Comparison of ENCODE assay signal across 16 cellular contexts in the genomic region with DNA sequence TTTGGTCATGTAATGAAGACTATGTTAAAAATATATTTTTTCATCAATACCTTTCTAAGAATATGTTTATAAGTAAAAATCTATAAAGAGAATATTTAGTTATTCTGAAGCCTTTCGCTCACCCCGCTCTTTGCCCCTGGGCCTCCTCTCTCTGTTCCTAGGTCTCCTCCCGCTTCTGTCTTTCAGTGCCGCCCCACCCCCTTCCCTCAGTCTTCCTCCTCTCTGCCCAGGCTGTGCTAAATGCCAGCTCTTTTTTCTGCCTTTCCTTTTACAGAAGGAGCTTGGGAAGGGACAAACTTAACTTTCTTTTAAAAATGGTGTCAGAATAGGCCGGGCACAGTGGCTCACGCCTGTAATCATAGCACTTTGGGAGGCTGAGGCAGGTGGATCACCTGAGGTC. TPM values are rescaled to one million over a fixed set of nuclear protein-coding genes. Genes with fewer than 3 reads are reported as not detected.
DNase-seq lines count a peak whose midpoint lies in the region; ATAC-seq, FAIRE-seq and TF ChIP-seq lines count a peak whose summit lies in the region.
"Had no signal": no experiment of that assay in that cellular context is flagged by ENCODE, and none has a peak within 500 bp of the region (broad histone marks: within the 10 kb centered on the region; RNA-seq: fewer than 3 reads in every experiment).

No MANE protein-coding gene starts in this region.

- H3K4me3 ChIP-seq in HEK293 (ENCODE audit: low read depth, low read length) (no peak overlapping the region), coronary artery (no peak overlapping the region), psoas muscle (no peak overlapping the region), small intestine (ENCODE audit: low read depth in 1 of 2, low read length in 2 of 2) (no peak overlapping the region), GM23248 (no peak overlapping the region)
- H3K4me3 ChIP-seq: BLaER1, HAP-1 had no signal

- no peaks in the 10 kb centered on the region for H3K27me3 ChIP-seq in psoas muscle (ENCODE audit: insufficient read depth in 3 of 3, low read length in 2 of 3)
- H3K27me3 ChIP-seq in small intestine (ENCODE audit: control insufficient read depth in 2 of 2, insufficient read depth in 2 of 2, low read length in 2 of 2): no peaks in the 10 kb centered on the region
- H3K27me3 ChIP-seq in GM23248 (replicated peaks; ENCODE audit: insufficient read depth): no peaks in the 10 kb centered on the region
- H3K27me3 ChIP-seq: BLaER1 had no signal

- intact Hi-C loops in psoas muscle (cut with DNase I): loop anchor here in 1 of 2 donors (1.0 kb wide), 1 partner anchor 12 kb away; no protein-coding TSS in a partner anchor

- no peaks in the 10 kb centered on the region for H4K20me1 ChIP-seq in GM23248 (ENCODE audit: insufficient read depth)
- H4K20me1 ChIP-seq: BLaER1 had no signal

- TF ChIP-seq CTCF in HEK293 (tag by site-specific recombination; IDR thresholded peaks at IDR 0.05) (no peak), coronary artery (IDR thresholded peaks at IDR 0.05) (no peak), psoas muscle (IDR thresholded peaks at IDR 0.05) (no peak)

- WGBS in psoas muscle, 3 donors: 83 to 95% (median 91%) methylated on average over 6 of the region's 6 CpGs
- WGBS in small intestine, 3 donors: 81 to 94% (median 90%) methylated on average over 6 of the region's 6 CpGs
- WGBS in GM23248 (ENCODE audit: low coverage in 1 of 2, low lambda C conversion rate in 2 of 2, missing lambda C conversion rate in 2 of 2), 2 experiments: 75 to 79% methylated on average over 6 of the region's 6 CpGs

- H3F3A ChIP-seq in GM23248 (ENCODE audit: insufficient read depth): no peaks in the 10 kb centered on the region

- no peak overlapping the region for H3K4me2 ChIP-seq in GM23248 (ENCODE audit: unreplicated experiment)
- H3K4me2 ChIP-seq: BLaER1 had no signal

- no peak for FAIRE-seq in small intestine (lab: Jason Lieb, UNC)

- H3K9me2 ChIP-seq in GM23248 (ENCODE audit: insufficient read depth): no peaks in the 10 kb centered on the region

- ATAC-seq in psoas muscle (no peak), HG02973 (IDR thresholded peaks at IDR 0.05; ENCODE audit: unreplicated experiment) (no peak)

- POLR2A ChIA-PET in HEK293 (lab: Yijun Ruan, JAX): no interaction called here

- in situ Hi-C loops in GM23248 (cut with MboI): no loop called here

- no peak overlapping the region for H3K9ac ChIP-seq in GM23248
- H3K9ac ChIP-seq: BLaER1 had no signal

- CTCF ChIA-PET in HEK293 (lab: Yijun Ruan, JAX): interaction anchor here (0.6 to 1.2 kb wide), 3 partner anchors 21 to 254 kb away, joined by 3 to 5 read pairs (median 3); partner anchors contain the start of gene PPP5C

- no peak overlapping the region for H3K27ac ChIP-seq in HEK293 (ENCODE audit: extremely low read depth, low read depth, low read length)
- peak overlapping the region; percentile 55 to 83 for H3K27ac ChIP-seq in coronary artery
- peak overlapping the region; percentile 9 for H3K27ac ChIP-seq in psoas muscle
- H3K27ac ChIP-seq in small intestine (ENCODE audit: low read depth in 1 of 2, low read length in 1 of 2): no peak overlapping the region
- no peak overlapping the region for H3K27ac ChIP-seq in GM23248
- H3K27ac ChIP-seq: BLaER1, HL-60 had no signal

- H2AFZ ChIP-seq in GM23248: no peak overlapping the region

- no peaks in the 10 kb centered on the region for H3K79me2 ChIP-seq in GM23248 (ENCODE audit: insufficient read depth)

- DNase-seq in coronary artery (ENCODE audit: low spot score): no peak
- no peak for DNase-seq in psoas muscle
- no peak for DNase-seq in pons (ENCODE audit: low spot score)
- DNase-seq in small intestine: no peak
- DNase-seq in GM23248: no peak
- DNase-seq: Caco-2; CD8-positive, alpha-beta memory T cell; DMS53; GOT3; HFFc6 had no signal

- no peaks in the 10 kb centered on the region for H3K4me1 ChIP-seq in HEK293 (ENCODE audit: control insufficient read depth, insufficient read depth, low read length)
- H3K4me1 ChIP-seq in psoas muscle: no peaks in the 10 kb centered on the region
- H3K4me1 ChIP-seq in small intestine (ENCODE audit: control insufficient read depth in 2 of 2, insufficient read depth in 1 of 2, low read depth in 1 of 2, low read length in 1 of 2): no peaks in the 10 kb centered on the region
- H3K4me1 ChIP-seq in GM23248 (ENCODE audit: insufficient read depth): no peaks in the 10 kb centered on the region
- H3K4me1 ChIP-seq: BLaER1, Caco-2, HAP-1 had no signal

- H3K36me3 ChIP-seq in HEK293 (ENCODE audit: control insufficient read depth in 2 of 2, insufficient read depth in 1 of 2, low read length in 2 of 2) (no peaks in the 10 kb centered on the region), psoas muscle (ENCODE audit: insufficient read depth in 1 of 2, low read depth in 1 of 2) (peaks cover 3 to 11% of the 10 kb centered on the region in 2 donors), small intestine (ENCODE audit: control insufficient read depth in 2 of 2, insufficient read depth in 2 of 2, low read length in 2 of 2) (no peaks in the 10 kb centered on the region), GM23248 (ENCODE audit: low read depth) (no peaks in the 10 kb centered on the region)
- H3K36me3 ChIP-seq: BLaER1, HAP-1 had no signal

- H3K9me3 ChIP-seq in HEK293 (ENCODE audit: control insufficient read depth, insufficient read depth, low read depth, low read length) (no peaks in the 10 kb centered on the region), psoas muscle (no peaks in the 10 kb centered on the region), small intestine (ENCODE audit: control insufficient read depth, low read depth) (no peaks in the 10 kb centered on the region), GM23248 (ENCODE audit: low read depth) (no peaks in the 10 kb centered on the region)
- H3K9me3 ChIP-seq: Caco-2, HAP-1 had no signal

TF ChIP-seq in HEK293, 187 proteins besides CTCF, POLR2A, EP300 and RAD21 (continues in another document):
- no peak for TF ChIP-seq ZFP3 (tag by site-specific recombination; IDR thresholded peaks at IDR 0.05; ENCODE audit: low read depth)
- no peak for TF ChIP-seq KLF9 (tag by site-specific recombination; IDR thresholded peaks at IDR 0.05; ENCODE audit: low read depth)
- TF ChIP-seq ZNF133 (tag by site-specific recombination; IDR thresholded peaks at IDR 0.05): no peak
- TF ChIP-seq ZNF571 (tag by site-specific recombination; IDR thresholded peaks at IDR 0.05): no peak
- TF ChIP-seq AEBP2 (tag by site-specific recombination; IDR thresholded peaks at IDR 0.05; ENCODE audit: borderline replicate concordance): no peak
- TF ChIP-seq, protein P1, sequence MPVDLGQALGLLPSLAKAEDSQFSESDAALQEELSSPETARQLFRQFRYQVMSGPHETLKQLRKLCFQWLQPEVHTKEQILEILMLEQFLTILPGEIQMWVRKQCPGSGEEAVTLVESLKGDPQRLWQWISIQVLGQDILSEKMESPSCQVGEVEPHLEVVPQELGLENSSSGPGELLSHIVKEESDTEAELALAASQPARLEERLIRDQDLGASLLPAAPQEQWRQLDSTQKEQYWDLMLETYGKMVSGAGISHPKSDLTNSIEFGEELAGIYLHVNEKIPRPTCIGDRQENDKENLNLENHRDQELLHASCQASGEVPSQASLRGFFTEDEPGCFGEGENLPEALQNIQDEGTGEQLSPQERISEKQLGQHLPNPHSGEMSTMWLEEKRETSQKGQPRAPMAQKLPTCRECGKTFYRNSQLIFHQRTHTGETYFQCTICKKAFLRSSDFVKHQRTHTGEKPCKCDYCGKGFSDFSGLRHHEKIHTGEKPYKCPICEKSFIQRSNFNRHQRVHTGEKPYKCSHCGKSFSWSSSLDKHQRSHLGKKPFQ (tag by site-specific recombination; IDR thresholded peaks at IDR 0.05): no peak
- no peak for TF ChIP-seq PATZ1 (tag by site-specific recombination; IDR thresholded peaks at IDR 0.05)

RNA-seq across cellular contexts. Expression of gene HIF3A, which starts 22.8 kb away (rescaled TPM):
- total RNA-seq in psoas muscle: 10 to 100 TPM in 3 of 4 donors, 1 to 10 TPM in 1; 1.6 to 20.4 (median 11.7) TPM
- polyA plus RNA-seq in psoas muscle (10 to 100 TPM in 1 of 3 donors, 1 to 10 TPM in 2; 5.3 to 12.1 (median 9.0) TPM), small intestine (10 to 100 TPM in 1 of 3 donors, 1 to 10 TPM in 1, under 1 TPM in 1; 0.89 to 27.9 (median 4.1) TPM), GM23248 (2016; fragmentation: Nextera tagmentation; extraction: Ambion mirVana) (0.20 and 0.27 TPM in 2 replicates)
- not detected in 2 replicates for total RNA-seq in GM23248 (2014; rRNA removed; shearing (Covaris generic))
- total RNA-seq: CD8-positive, alpha-beta memory T cell; Daoy had no signal
- polyA plus RNA-seq: CD8-positive, alpha-beta memory T cell had no signal

RNA-seq across cellular contexts. Expression of gene PPP5C, which starts 27.3 kb away (rescaled TPM):
- 10 to 100 TPM; 47.7 to 69.4 (median 53.6) TPM for total RNA-seq in psoas muscle
- 10 to 100 TPM; 39.7 to 73.6 (median 51.7) TPM for polyA plus RNA-seq in psoas muscle
- polyA plus RNA-seq in small intestine: 10 to 100 TPM; 24.0 to 48.9 (median 30.0) TPM
- total RNA-seq in GM23248 (2014; rRNA removed; shearing (Covaris generic)): 56.4 and 60.8 TPM in 2 replicates
- 47.3 and 48.7 TPM in 2 replicates for polyA plus RNA-seq in GM23248 (2016; fragmentation: Nextera tagmentation; extraction: Ambion mirVana)

Comparison
In these comparisons a context has a peak if more than half of its experiments do, and no peak if none do; other contexts are left out.
1. H3K27ac ChIP-seq: peak in coronary artery (2 of 2) and psoas muscle (single experiment); none in HEK293 (single experiment), small intestine (0 of 2) and GM23248 (single experiment).